8 cellular contexts compared by ENCODE assay signal in the genomic region with DNA sequence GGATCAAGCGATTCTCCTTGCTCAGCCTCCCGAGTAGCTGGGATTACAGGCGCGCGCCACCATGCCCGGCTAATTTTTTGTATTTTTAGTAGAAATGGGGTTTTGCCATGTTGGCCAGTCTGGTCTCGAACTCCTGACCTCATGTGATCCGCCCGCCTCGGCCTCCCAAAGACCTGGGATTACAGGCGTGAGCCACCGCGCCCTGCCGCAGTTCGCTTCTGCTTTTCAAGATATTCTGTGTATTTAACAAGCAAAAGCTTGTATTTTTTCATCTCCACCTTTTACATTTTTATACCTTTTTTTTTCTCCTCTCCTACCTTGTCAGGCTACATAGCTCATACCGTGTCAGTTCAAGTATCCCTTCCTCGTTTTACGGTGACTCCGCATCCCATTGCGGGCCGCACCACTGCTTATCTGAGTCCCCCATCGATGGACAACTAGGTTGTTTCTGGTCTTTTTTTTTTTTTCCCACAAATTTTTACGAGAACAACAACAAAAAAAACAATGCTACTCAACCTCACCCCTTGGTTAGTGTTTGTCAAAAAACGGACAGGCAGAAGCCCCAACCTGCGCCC. TPM values are rescaled to one million over a fixed set of nuclear protein-coding genes. Genes with fewer than 3 reads are reported as not detected.
DNase-seq lines count a peak whose midpoint lies in the region; ATAC-seq, FAIRE-seq and TF ChIP-seq lines count a peak whose summit lies in the region.
"Not testable (repeated sequence)": the region's sequence is repeated elsewhere in the genome, so short reads cannot be mapped to it uniquely, and the experiment has no call there.

No MANE protein-coding gene starts in this region.

- POLR2A ChIA-PET in Caco-2 (lab: Charles Lee) (interaction anchor here (0.9 to 2.8 kb wide), 5 partner anchors 8 to 67 kb away, joined by 3 to 23 read pairs (median 11); no protein-coding TSS in a partner anchor), HepG2 (lab: Yijun Ruan, JAX) (interaction anchor here (1.0 to 2.9 kb wide), 4 partner anchors 9 to 79 kb away, joined by 3 to 25 read pairs (median 10); partner anchors contain the start of gene BICRA)

- peak overlapping the region; percentile 87 for H3K27ac Mint-ChIP-seq in Caco-2 (ENCODE audit: unreplicated experiment)
- H3K27ac Mint-ChIP-seq in T-helper 2 cell treated with Interferon-gamma antibody and Interleukin-4, amounts not matched to agents 5 μg/mL and 100 μg/mL, for 36 hours = peak overlapping the region; percentile 84
- H3K27ac Mint-ChIP-seq in astrocyte (ENCODE audit: unreplicated experiment) = peak overlapping the region; percentile 95

- H3K9me2 ChIP-seq in Karpas-422 (replicated peaks; ENCODE audit: insufficient read depth, low read length) = not testable (repeated sequence)

- H2AFZ ChIP-seq in Karpas-422 (ENCODE audit: low read length) = peak overlapping the region; percentile 77
- peak overlapping the region; percentile 41 for H2AFZ ChIP-seq in astrocyte (ENCODE audit: low read depth, low read length)
- H2AFZ ChIP-seq in HepG2 (ENCODE audit: low read length) = not testable (repeated sequence)

- H4K20me1 ChIP-seq in Karpas-422 (ENCODE audit: insufficient read depth, low read depth, low read length); astrocyte (ENCODE audit: insufficient read depth, low read length); HepG2 (ENCODE audit: insufficient read depth, low read length): not testable (repeated sequence)

- H3K36me3 ChIP-seq in Caco-2 (ENCODE audit: control insufficient read depth, insufficient read depth, low read length); Karpas-422 (ENCODE audit: insufficient read depth, low read length); astrocyte (ENCODE audit: insufficient read depth, low read length); esophagus muscularis mucosa; HepG2 (replicated peaks in 1 of 2; ENCODE audit: control insufficient read depth in 1 of 2, insufficient read depth in 2 of 2, low read length in 2 of 2); pancreas; transverse colon: not testable (repeated sequence)

- in situ Hi-C loops in HepG2 (cut with HindIII; ENCODE audit: extremely low pct_ligation_motif_present, low pct_unique_long_range_greater_than_20kb) = loop anchor here (10.0 kb wide), 1 partner anchor 95 kb away; no protein-coding TSS in a partner anchor
- in situ Hi-C loops in transverse colon (cut with MboI; ENCODE audit: low pct_ligation_motif_present in 1 of 4, low pct_unique_long_range_greater_than_20kb in 1 of 4, low sequenced_read_pairs in 3 of 4) = loop anchor here in 1 of 4 donors (10.0 kb wide), 1 partner anchor 85 kb away; the partner anchor contains the start of gene NAPA

- H3K4me3 ChIP-seq in Caco-2 (ENCODE audit: low read depth, low read length) (peak overlapping the region; percentile 46), Karpas-422 (ENCODE audit: low read length) (peak overlapping the region; percentile 66), astrocyte (ENCODE audit: insufficient read depth, low read depth, low read length) (peak overlapping the region; percentile 59), esophagus muscularis mucosa (peak overlapping the region; percentile 57 to 71 (median 61)), HepG2 (replicated peaks in 1 of 3; ENCODE audit: insufficient read depth in 1 of 3, low read depth in 2 of 3, low read length in 3 of 3) (peak overlapping the region; percentile 40 to 67 (median 51); a peak in 5 of 6 replicates), pancreas (peak overlapping the region in 3 of 4 donors; percentile 12 to 66 (median 55)), transverse colon (peak overlapping the region; percentile 28 to 52 (median 40))

- not testable (repeated sequence) for H3K9me3 Mint-ChIP-seq in Caco-2 (ENCODE audit: unreplicated experiment); T-helper 2 cell treated with Interferon-gamma antibody and Interleukin-4, amounts not matched to agents 5 μg/mL and 100 μg/mL, for 36 hours; astrocyte (ENCODE audit: unreplicated experiment)

- not testable (repeated sequence) for TF ChIP-seq POLR2A in esophagus muscularis mucosa (IDR thresholded peaks at IDR 0.05; ENCODE audit: low read depth); HepG2 (IDR thresholded peaks at IDR 0.05; ENCODE audit: insufficient read depth in 1 of 2, low read depth in 2 of 2, low read length in 2 of 2); transverse colon (IDR thresholded peaks at IDR 0.05)

- not testable (repeated sequence) for TF ChIP-seq CTCF in Caco-2 (IDR thresholded peaks at IDR 0.05; ENCODE audit: insufficient read depth in 1 of 2, low read depth in 1 of 2, low read length in 1 of 2, severe bottlenecking in 1 of 2, unreplicated experiment in 1 of 2); astrocyte (IDR thresholded peaks at IDR 0.05; ENCODE audit: insufficient read depth, low read depth, low read length); esophagus muscularis mucosa (IDR thresholded peaks at IDR 0.05); HepG2 (CRISPR knock-in tag; IDR thresholded peaks at IDR 0.05); pancreas (IDR thresholded peaks at IDR 0.05); transverse colon (IDR thresholded peaks at IDR 0.05)

- not testable (repeated sequence) for TF ChIP-seq RAD21 in HepG2 (CRISPR knock-in tag; IDR thresholded peaks at IDR 0.05)

- H3K9me3 ChIP-seq in Caco-2; Karpas-422 (ENCODE audit: low read length); astrocyte (ENCODE audit: insufficient read depth, low read depth, low read length); esophagus muscularis mucosa; HepG2 (ENCODE audit: low read length); pancreas; transverse colon: not testable (repeated sequence)

- H3K27me3 Mint-ChIP-seq in Caco-2 (ENCODE audit: insufficient read depth, unreplicated experiment); T-helper 2 cell treated with Interferon-gamma antibody and Interleukin-4, amounts not matched to agents 5 μg/mL and 100 μg/mL, for 36 hours (ENCODE audit: low read depth); astrocyte (ENCODE audit: low read depth, unreplicated experiment): not testable (repeated sequence)

- H3K4me1 Mint-ChIP-seq in Caco-2 (ENCODE audit: low read depth, unreplicated experiment) (peaks cover 21% of the 10 kb centered on the region), astrocyte (ENCODE audit: low read depth, unreplicated experiment) (peaks cover 14% of the 10 kb centered on the region)
- peaks cover 28% of the 10 kb centered on the region for H3K4me1 Mint-ChIP-seq in T-helper 2 cell treated with Interferon-gamma antibody and Interleukin-4, amounts not matched to agents 5 μg/mL and 100 μg/mL, for 36 hours (ENCODE audit: low read depth)

- not testable (repeated sequence) for H3K27ac ChIP-seq in Karpas-422 (ENCODE audit: low read length); HepG2 (ENCODE audit: extremely low read length, insufficient read depth, low read length)
- H3K27ac ChIP-seq in astrocyte (ENCODE audit: low read depth, low read length) (peak overlapping the region; percentile 71), esophagus muscularis mucosa (replicated peaks in 1 of 4) (peak overlapping the region; percentile 87 to 88 (median 88)), pancreas (peak overlapping the region in 2 of 4 donors; percentile 32 to 89), transverse colon (peak overlapping the region; percentile 89 to 96 (median 94))

- peaks cover 29% of the 10 kb centered on the region for H3K36me3 Mint-ChIP-seq in Caco-2 (ENCODE audit: insufficient read depth, unreplicated experiment)
- not testable (repeated sequence) for H3K36me3 Mint-ChIP-seq in T-helper 2 cell treated with Interferon-gamma antibody and Interleukin-4, amounts not matched to agents 5 μg/mL and 100 μg/mL, for 36 hours (ENCODE audit: low read depth); astrocyte (ENCODE audit: low read depth, unreplicated experiment)

- H3K4me2 ChIP-seq in Karpas-422 (ENCODE audit: low read depth, low read length, poor library complexity, severe bottlenecking) (peak overlapping the region; percentile 86), astrocyte (ENCODE audit: low read length) (peak overlapping the region; percentile 89), HepG2 (ENCODE audit: low read depth, low read length) (peak overlapping the region; percentile 77)

- CTCF ChIA-PET in Caco-2 (lab: Charles Lee) = interaction anchor here (0.9 to 1.7 kb wide), 6 partner anchors 18 to 163 kb away, joined by 3 to 7 read pairs (median 4); partner anchors contain the start of gene NAPA
- CTCF ChIA-PET in HepG2 (lab: Yijun Ruan, JAX; ENCODE audit: low intra/inter-chr PET ratio, low total read pairs) = not testable (repeated sequence)

- not testable (repeated sequence) for FAIRE-seq in astrocyte (lab: Jason Lieb, UNC); HepG2 (lab: Jason Lieb, UNC); pancreas (lab: Jason Lieb, UNC)

- H3K9ac ChIP-seq in Karpas-422 (ENCODE audit: low read length) (peak overlapping the region; percentile 69), astrocyte (ENCODE audit: low read length) (peak overlapping the region; percentile 79), HepG2 (ENCODE audit: insufficient read depth, low read depth, low read length) (0 out of 2 replicates have a peak overlapping the region, but pooled peaks have one; percentile 28)

- intact Hi-C loops in Caco-2 (cut with micrococcal nuclease; ENCODE audit: unreplicated experiment) = loop anchor here (1.0 to 5.0 kb wide), 6 partner anchors 9 to 162 kb away; partner anchors contain the start of gene NAPA
- intact Hi-C loops in esophagus muscularis mucosa (cut with DNase I) = loop anchor here (10.0 kb wide), 1 partner anchor 165 kb away; no protein-coding TSS in a partner anchor
- intact Hi-C loops in HepG2 (cut with micrococcal nuclease; ENCODE audit: unreplicated experiment) = not testable (repeated sequence)
- intact Hi-C loops in pancreas (cut with DNase I) = loop anchor here in 1 of 3 donors (10.0 kb wide), 1 partner anchor 75 kb away; no protein-coding TSS in a partner anchor
- intact Hi-C loops in transverse colon (cut with DNase I; ENCODE audit: low total_unique reads) = loop anchor here (2.0 to 10.0 kb wide), 2 partner anchors 55 to 85 kb away; partner anchors contain the start of gene NAPA

- not testable (repeated sequence) for BruUV-seq in Caco-2 (replicated peaks; lab: Mats Ljungman, UMichigan); HepG2 (replicated peaks; lab: Mats Ljungman, UMichigan)

- H3K27me3 ChIP-seq in Caco-2 (replicated peaks; ENCODE audit: control insufficient read depth, insufficient read depth, low read length); Karpas-422 (ENCODE audit: low read length); astrocyte (ENCODE audit: insufficient read depth, low read length); esophagus muscularis mucosa; pancreas; transverse colon: not testable (repeated sequence)
- H3K27me3 ChIP-seq in HepG2 (ENCODE audit: control insufficient read depth in 1 of 2, insufficient read depth in 2 of 2, low read length in 2 of 2) = 0 out of 5 replicates have a peak, but pooled peaks cover 1 to 12% of the 10 kb centered on the region in 2 experiments

- H3K4me3 Mint-ChIP-seq in Caco-2 (ENCODE audit: unreplicated experiment) = peak overlapping the region; percentile 77
- H3K4me3 Mint-ChIP-seq in T-helper 2 cell treated with Interferon-gamma antibody and Interleukin-4, amounts not matched to agents 5 μg/mL and 100 μg/mL, for 36 hours = peak overlapping the region; percentile 84
- peak overlapping the region; percentile 74 for H3K4me3 Mint-ChIP-seq in astrocyte (ENCODE audit: unreplicated experiment)

- DNase-seq in Caco-2; Karpas-422; T-helper 2 cell treated with Interferon-gamma antibody and Interleukin-4, amounts not matched to agents 5 μg/mL and 100 μg/mL, for 36 hours (ENCODE audit: low spot score); astrocyte (ENCODE audit: low read depth); esophagus muscularis mucosa (ENCODE audit: extremely low spot score); HepG2 (ENCODE audit: low spot score); pancreas: not testable (repeated sequence)
- peak; percentile 16 for DNase-seq in transverse colon

- H3K79me2 ChIP-seq in Karpas-422 (ENCODE audit: low read length); astrocyte (ENCODE audit: insufficient read depth, low read length); HepG2 (ENCODE audit: insufficient read depth, low read length): not testable (repeated sequence)

- not testable (repeated sequence) for TF ChIP-seq EP300 in esophagus muscularis mucosa (IDR thresholded peaks at IDR 0.05); HepG2 (IDR thresholded peaks at IDR 0.05; ENCODE audit: low read depth in 2 of 2, low read length in 2 of 2); HepG2 (CRISPR knock-in tag; IDR thresholded peaks at IDR 0.05; ENCODE audit: borderline replicate concordance); transverse colon (IDR thresholded peaks at IDR 0.05; ENCODE audit: low read depth)

- peaks cover 24% of the 10 kb centered on the region for H3K4me1 ChIP-seq in Caco-2
- peaks cover 14% of the 10 kb centered on the region for H3K4me1 ChIP-seq in Karpas-422 (ENCODE audit: low read length)
- H3K4me1 ChIP-seq in astrocyte (ENCODE audit: insufficient read depth, low read length) = peaks cover 12% of the 10 kb centered on the region
- peaks cover 17 to 29% (median 27%) of the 10 kb centered on the region in 4 donors for H3K4me1 ChIP-seq in esophagus muscularis mucosa
- H3K4me1 ChIP-seq in HepG2 (ENCODE audit: insufficient read depth, low read length) = peaks cover 36% of the 10 kb centered on the region
- not testable (repeated sequence) for H3K4me1 ChIP-seq in pancreas
- peaks cover 5 to 33% (median 20%) of the 10 kb centered on the region in 4 donors for H3K4me1 ChIP-seq in transverse colon

- WGBS in esophagus muscularis mucosa = 35% methylated on average over 25 of the region's 25 CpGs
- WGBS in HepG2 (ENCODE audit: low lambda C conversion rate) = 49% methylated on average over 25 of the region's 25 CpGs
- WGBS in pancreas, 2 donors = 29 to 32% methylated on average over 24 to 25 of the region's 25 CpGs
- 35 to 46% methylated on average over 22 to 25 of the region's 25 CpGs for WGBS in transverse colon (ENCODE audit: low coverage in 1 of 2), 2 donors

- not testable (repeated sequence) for ATAC-seq in HepG2, pancreas

RNA-seq across cellular contexts. Expression of gene BICRA, which starts 9.2 kb away (rescaled TPM):
- total RNA-seq in Caco-2 (2022) (34.3 and 38.8 TPM in 2 replicates), astrocyte (16.5 and 20.7 TPM in 2 replicates), esophagus muscularis mucosa (10 to 100 TPM; 10.9 to 15.0 (median 13.8) TPM), HepG2 (2016; rRNA removed; fragmentation: Illumina TruSeq; extraction: Trizol) (0.71 and 1.6 TPM in 2 replicates), pancreas (10 to 100 TPM in 1 of 6 donors, 1 to 10 TPM in 5; 2.7 to 10.0 (median 5.0) TPM), transverse colon (10 to 100 TPM; 11.6 to 30.3 (median 13.2) TPM)
- total RNA-seq in Karpas-422 (2014; rRNA removed; shearing (Covaris generic); ENCODE audit: low replicate concordance) = 1.0 and 1.8 TPM in 2 replicates
- 0.53 and 1.5 TPM in 2 replicates for total RNA-seq in HepG2 (2016; cell fraction: cytosol; rRNA removed; fragmentation: Illumina TruSeq; extraction: Trizol; ENCODE audit: low read depth)
- 0.74 and 2.4 TPM in 2 replicates for total RNA-seq in HepG2 (2016; cell fraction: insoluble cytoplasmic fraction; rRNA removed; fragmentation: Illumina TruSeq; extraction: Trizol)
- 1.6 and 3.0 TPM in 2 replicates for total RNA-seq in HepG2 (2016; cell fraction: membrane; rRNA removed; fragmentation: Illumina TruSeq; extraction: Trizol)
- 1.6 and 2.1 TPM in 2 replicates for total RNA-seq in HepG2 (2016; cell fraction: nucleus; rRNA removed; fragmentation: Illumina TruSeq; extraction: Trizol)
- polyA plus RNA-seq in HepG2 (2011; rRNA removed) (0.55 and 0.56 TPM in 2 replicates), pancreas (10 to 100 TPM in 1 of 2 donors, 1 to 10 TPM in 1; 6.9 to 10.4 TPM)
- 0.27 and 0.38 TPM in 2 replicates for polyA plus RNA-seq in HepG2 (2011; cell fraction: cytosol; rRNA removed)
- polyA plus RNA-seq in HepG2 (2011; cell fraction: nucleus; rRNA removed) = 3.6 and 3.7 TPM in 2 replicates
- polyA plus RNA-seq in HepG2 (2012) = 2.4 and 4.0 TPM in 2 replicates
- polyA plus RNA-seq in HepG2 (2016; cell fraction: cytosol; fragmentation: Illumina TruSeq; extraction: Trizol; ENCODE audit: low read depth) = 0.26 and 0.28 TPM in 2 replicates
- polyA plus RNA-seq in HepG2 (2016; cell fraction: insoluble cytoplasmic fraction; fragmentation: Illumina TruSeq; extraction: Trizol; ENCODE audit: low read depth) = 2.0 and 2.8 TPM in 2 replicates
- polyA plus RNA-seq in HepG2 (2016; cell fraction: membrane; fragmentation: Illumina TruSeq; extraction: Trizol; ENCODE audit: low read depth) = 0.53 and 0.64 TPM in 2 replicates
- 10.6 and 11.0 TPM in 2 replicates for polyA plus RNA-seq in HepG2 (2016; cell fraction: nucleus; fragmentation: Illumina TruSeq; extraction: Trizol; ENCODE audit: insufficient read depth, low read depth)
- polyA minus RNA-seq in HepG2 (2011; rRNA and poly(A)+ RNA removed; ENCODE audit: low replicate concordance) = 3.3 and 3.8 TPM in 2 replicates
- 1.1 and 1.7 TPM in 2 replicates for polyA minus RNA-seq in HepG2 (2011; cell fraction: cytosol; rRNA and poly(A)+ RNA removed)
- polyA minus RNA-seq in HepG2 (2011; cell fraction: nucleus; rRNA and poly(A)+ RNA removed) = 4.5 and 4.6 TPM in 2 replicates

RNA-seq across cellular contexts. Expression of gene ZNF541, which starts 26.8 kb away (rescaled TPM):
- not detected in 2 replicates for total RNA-seq in Caco-2 (2022)
- total RNA-seq in Karpas-422 (2014; rRNA removed; shearing (Covaris generic); ENCODE audit: low replicate concordance) = not detected in 2 replicates
- total RNA-seq in astrocyte = not detected in 2 replicates
- under 1 TPM in 3 of 4 donors, not detected in 1; 0.17 to 0.23 (median 0.19) TPM for total RNA-seq in esophagus muscularis mucosa
- 0.04 TPM in 1 of 2 replicates, not detected in the other for total RNA-seq in HepG2 (2016; rRNA removed; fragmentation: Illumina TruSeq; extraction: Trizol)
- total RNA-seq in HepG2 (2016; cell fraction: cytosol; rRNA removed; fragmentation: Illumina TruSeq; extraction: Trizol; ENCODE audit: low read depth) = not detected in 2 replicates
- not detected in 2 replicates for total RNA-seq in HepG2 (2016; cell fraction: insoluble cytoplasmic fraction; rRNA removed; fragmentation: Illumina TruSeq; extraction: Trizol)
- total RNA-seq in HepG2 (2016; cell fraction: membrane; rRNA removed; fragmentation: Illumina TruSeq; extraction: Trizol) = 0.09 TPM in 1 of 2 replicates, not detected in the other
- not detected in 2 replicates for total RNA-seq in HepG2 (2016; cell fraction: nucleus; rRNA removed; fragmentation: Illumina TruSeq; extraction: Trizol)
- 0.03 and 0.08 TPM in 2 replicates for polyA plus RNA-seq in HepG2 (2011; rRNA removed)
- polyA plus RNA-seq in HepG2 (2011; cell fraction: cytosol; rRNA removed) = 0.07 and 0.08 TPM in 2 replicates
- polyA plus RNA-seq in HepG2 (2011; cell fraction: nucleus; rRNA removed) = not detected in 2 replicates
- 0.17 TPM in 1 of 2 replicates, not detected in the other for polyA plus RNA-seq in HepG2 (2012)
- polyA plus RNA-seq in HepG2 (2016; cell fraction: cytosol; fragmentation: Illumina TruSeq; extraction: Trizol; ENCODE audit: low read depth) = 0.05 TPM in 1 of 2 replicates, not detected in the other
- polyA plus RNA-seq in HepG2 (2016; cell fraction: insoluble cytoplasmic fraction; fragmentation: Illumina TruSeq; extraction: Trizol; ENCODE audit: low read depth) = not detected in 2 replicates
- polyA plus RNA-seq in HepG2 (2016; cell fraction: membrane; fragmentation: Illumina TruSeq; extraction: Trizol; ENCODE audit: low read depth) = not detected in 2 replicates
- polyA plus RNA-seq in HepG2 (2016; cell fraction: nucleus; fragmentation: Illumina TruSeq; extraction: Trizol; ENCODE audit: insufficient read depth, low read depth) = not detected in 2 replicates
- not detected in 2 replicates for polyA minus RNA-seq in HepG2 (2011; rRNA and poly(A)+ RNA removed; ENCODE audit: low replicate concordance)
- polyA minus RNA-seq in HepG2 (2011; cell fraction: cytosol; rRNA and poly(A)+ RNA removed) = not detected in 2 replicates
- not detected in 2 replicates for polyA minus RNA-seq in HepG2 (2011; cell fraction: nucleus; rRNA and poly(A)+ RNA removed)
- total RNA-seq in pancreas = under 1 TPM in 5 of 6 donors, not detected in 1; 0.06 to 0.17 (median 0.14) TPM
- under 1 TPM; 0.27 to 0.63 TPM for polyA plus RNA-seq in pancreas
- under 1 TPM in 1 of 4 donors, not detected in 3; 0.16 TPM for total RNA-seq in transverse colon

Comparison
In these comparisons a context has a peak if more than half of its experiments do, and no peak if none do; other contexts are left out.
1. H3K9ac ChIP-seq: peak in every context shown above with its lines; median percentile 79 in astrocyte; 69 in Karpas-422; 28 in HepG2.